In genomic region chr9:19161257-19162025, GRCh38 we compare ENCODE assay signal across 8 cellular contexts. TPM values are rescaled to one million over a fixed set of nuclear protein-coding genes. Genes with fewer than 3 reads are reported as not detected.
DNase-seq lines count a peak whose midpoint lies in the region; ATAC-seq and TF ChIP-seq lines count a peak whose summit lies in the region.

No MANE protein-coding gene starts in this region.

- H3K27ac ChIP-seq in sigmoid colon, result peak overlapping the region; percentile 14 to 77 (median 54)

- TF ChIP-seq CTCF in fibroblast of villous mesenchyme (IDR thresholded peaks at IDR 0.05; ENCODE audit: insufficient read depth, low read depth, low read length), result no peak
- no peak for TF ChIP-seq CTCF in sigmoid colon (IDR thresholded peaks at IDR 0.05)

- peak in 3 of 4 donors; percentile 67 to 95 (median 73) for TF ChIP-seq EP300 in sigmoid colon (IDR thresholded peaks at IDR 0.05)

- intact Hi-C loops in sigmoid colon (cut with DNase I), result no loop called here

- H3K27me3 ChIP-seq in sigmoid colon, result no peaks in the 10 kb centered on the region

- no peaks in the 10 kb centered on the region for H3K36me3 ChIP-seq in sigmoid colon

- no peaks in the 10 kb centered on the region for H3K4me1 ChIP-seq in sigmoid colon

- peak; percentile 79 for ATAC-seq in GM21825 (IDR thresholded peaks at IDR 0.05; ENCODE audit: unreplicated experiment)

- no peak for TF ChIP-seq POLR2A in sigmoid colon (IDR thresholded peaks at IDR 0.05)

- H3K9me3 ChIP-seq in sigmoid colon, result no peaks in the 10 kb centered on the region

- no peak overlapping the region for H3K4me3 ChIP-seq in fibroblast of villous mesenchyme (ENCODE audit: low read depth, low read length)
- no peak overlapping the region for H3K4me3 ChIP-seq in sigmoid colon

- 51 to 57% methylated on average over 9 of the region's 9 CpGs for WGBS in sigmoid colon, 2 donors

- DNase-seq in GF-D8 (lab: John Stamatoyannopoulos, UW), result peak; percentile 99
- DNase-seq in Kasumi-1 (lab: John Stamatoyannopoulos, UW), result peak; percentile 92
- DNase-seq in activated CD8-positive, alpha-beta memory T cell treated with anti-CD3 and anti-CD28 coated beads, Interleukin-2, amount 50 U/mL, for 4 hours, result peak; percentile 28
- peak; percentile 100 for DNase-seq in fibroblast of villous mesenchyme (ENCODE audit: low read depth)
- DNase-seq in sigmoid colon, result peak; percentile 89
- DNase-seq in NCI-H2029 treated with DMSO at 0.1 percent for 48 hours (lab: John Stamatoyannopoulos, UW), result no peak
- no peak for DNase-seq in cerebellum (ENCODE audit: low spot score)

RNA-seq across cellular contexts. Expression of gene PLIN2, which starts 34.1 kb away (rescaled TPM):
- 90.2 and 119 TPM in 2 replicates for total RNA-seq in fibroblast of villous mesenchyme
- total RNA-seq in sigmoid colon, result 100 to 1,000 TPM in 1 of 4 donors, 10 to 100 TPM in 3; 38.6 to 189 (median 54.4) TPM
- polyA plus RNA-seq in sigmoid colon, result 100 to 1,000 TPM in 1 of 3 donors, 10 to 100 TPM in 2; 68.4 to 161 (median 81.7) TPM
- 18.2 TPM for total RNA-seq in cerebellum

RNA-seq across cellular contexts. Expression of gene HAUS6, which starts 58.7 kb away (rescaled TPM):
- 16.8 and 23.7 TPM in 2 replicates for total RNA-seq in fibroblast of villous mesenchyme
- 10 to 100 TPM in 1 of 4 donors, 1 to 10 TPM in 3; 6.9 to 12.5 (median 7.8) TPM for total RNA-seq in sigmoid colon
- polyA plus RNA-seq in sigmoid colon, result 1 to 10 TPM; 1.2 to 5.2 (median 2.5) TPM
- 25.4 TPM for total RNA-seq in cerebellum

Comparison
In these comparisons a context has a peak if more than half of its experiments do, and no peak if none do; other contexts are left out.
1. DNase-seq: peak in GF-D8 (single experiment), Kasumi-1 (2 of 2), activated CD8-positive, alpha-beta memory T cell treated with anti-CD3 and anti-CD28 coated beads, Interleukin-2, amount 50 U/mL, for 4 hours (single experiment), fibroblast of villous mesenchyme (single experiment) and sigmoid colon (single experiment); none in NCI-H2029 treated with DMSO at 0.1 percent for 48 hours (single experiment) and cerebellum (single experiment).